ENCODE assay signal across 8 cellular contexts in genomic region chr3:43691120-43692002, GRCh38. TPM values are rescaled to one million over a fixed set of nuclear protein-coding genes. Genes with fewer than 3 reads are reported as not detected.
DNase-seq lines count a peak whose midpoint lies in the region; ATAC-seq lines count a peak whose summit lies in the region.

No MANE protein-coding gene starts in this region.

- H3K36me3 Mint-ChIP-seq in activated CD4-positive, alpha-beta T cell treated with anti-CD3 and anti-CD28 coated beads, Interleukin-2, amount 10 ng/mL, durations not matched to agents 7 days and 5 days (ENCODE audit: low read depth) = peaks cover 4% of the 10 kb centered on the region
- H3K36me3 Mint-ChIP-seq in memory B cell = no peaks in the 10 kb centered on the region

- H3K4me1 Mint-ChIP-seq in activated CD4-positive, alpha-beta T cell treated with anti-CD3 and anti-CD28 coated beads, Interleukin-2, amount 10 ng/mL, durations not matched to agents 7 days and 5 days = peaks cover 38% of the 10 kb centered on the region
- H3K4me1 Mint-ChIP-seq in memory B cell = peaks cover 29% of the 10 kb centered on the region

- H3K9me3 Mint-ChIP-seq in activated CD4-positive, alpha-beta T cell treated with anti-CD3 and anti-CD28 coated beads, Interleukin-2, amount 10 ng/mL, durations not matched to agents 7 days and 5 days = no peaks in the 10 kb centered on the region
- H3K9me3 Mint-ChIP-seq in memory B cell = no peaks in the 10 kb centered on the region

- H3K27ac Mint-ChIP-seq in activated CD4-positive, alpha-beta T cell treated with anti-CD3 and anti-CD28 coated beads, Interleukin-2, amount 10 ng/mL, durations not matched to agents 7 days and 5 days = peak overlapping the region; percentile 88
- H3K27ac Mint-ChIP-seq in memory B cell = peak overlapping the region; percentile 86

- ATAC-seq in GM18499 (IDR thresholded peaks at IDR 0.05; ENCODE audit: insufficient read depth, unreplicated experiment) (peak; percentile 23), HG02610 (IDR thresholded peaks at IDR 0.05; ENCODE audit: unreplicated experiment) (peak; percentile 29), memory B cell (ENCODE audit: low read depth) (peak; percentile 13)

- POLR2A ChIA-PET in activated CD4-positive, alpha-beta T cell treated with anti-CD3 and anti-CD28 coated beads, Interleukin-2, amount 10 ng/mL, durations not matched to agents 7 days and 5 days (lab: Charles Lee) = interaction anchor here (0.6 kb wide), 1 partner anchor 82 kb away, joined by 3 read pairs; no protein-coding TSS in a partner anchor

- CTCF ChIA-PET in activated CD4-positive, alpha-beta T cell treated with anti-CD3 and anti-CD28 coated beads, Interleukin-2, amount 10 ng/mL, durations not matched to agents 7 days and 5 days (lab: Charles Lee) = interaction anchor here (0.7 kb wide), 1 partner anchor 363 kb away, joined by 3 read pairs; no protein-coding TSS in a partner anchor

- peak; percentile 74 for DNase-seq in NCI-H2029 (lab: John Stamatoyannopoulos, UW)
- peak; percentile 45 for DNase-seq in activated CD4-positive, alpha-beta T cell treated with anti-CD3 and anti-CD28 coated beads, Interleukin-2, amount 10 ng/mL, durations not matched to agents 7 days and 5 days
- peak; percentile 23 for DNase-seq in effector CD4-positive, alpha-beta T cell
- DNase-seq in memory B cell (ENCODE audit: low spot score in 2 of 2) = no peak
- DNase-seq in stimulated activated CD8-positive, alpha-beta memory T cell treated with anti-CD3 and anti-CD28 coated beads, Interleukin-12 subunit alpha, Interleukin-12 subunit beta, amount 100 ng/mL, for 4 hours (ENCODE audit: low read depth) = peak; percentile 11
- no peak for DNase-seq in NCI-H1436 (lab: John Stamatoyannopoulos, UW)

- peak overlapping the region; percentile 83 for H3K4me3 Mint-ChIP-seq in activated CD4-positive, alpha-beta T cell treated with anti-CD3 and anti-CD28 coated beads, Interleukin-2, amount 10 ng/mL, durations not matched to agents 7 days and 5 days
- peak overlapping the region; percentile 88 for H3K4me3 Mint-ChIP-seq in memory B cell

- H3K27me3 Mint-ChIP-seq in activated CD4-positive, alpha-beta T cell treated with anti-CD3 and anti-CD28 coated beads, Interleukin-2, amount 10 ng/mL, durations not matched to agents 7 days and 5 days = peaks cover 8% of the 10 kb centered on the region
- H3K27me3 Mint-ChIP-seq in memory B cell = no peaks in the 10 kb centered on the region

RNA-seq across cellular contexts. Expression of gene ABHD5, which starts 0.6 kb away (rescaled TPM):
- 10 to 100 TPM; 13.0 to 13.9 TPM for total RNA-seq in activated CD4-positive, alpha-beta T cell treated with anti-CD3 and anti-CD28 coated beads, Interleukin-2, amount 10 ng/mL, durations not matched to agents 7 days and 5 days

Comparison
In these comparisons a context has a peak if more than half of its experiments do, and no peak if none do; other contexts are left out.
1. DNase-seq: peak in NCI-H2029 (single experiment), activated CD4-positive, alpha-beta T cell treated with anti-CD3 and anti-CD28 coated beads, Interleukin-2, amount 10 ng/mL, durations not matched to agents 7 days and 5 days (single experiment), effector CD4-positive, alpha-beta T cell (single experiment) and stimulated activated CD8-positive, alpha-beta memory T cell treated with anti-CD3 and anti-CD28 coated beads, Interleukin-12 subunit alpha, Interleukin-12 subunit beta, amount 100 ng/mL, for 4 hours (single experiment); none in memory B cell (0 of 2) and NCI-H1436 (single experiment).
2. Peak in every context shown above with its lines, with median percentiles within 50 percentile points of each other: ATAC-seq.